In the genomic region with DNA sequence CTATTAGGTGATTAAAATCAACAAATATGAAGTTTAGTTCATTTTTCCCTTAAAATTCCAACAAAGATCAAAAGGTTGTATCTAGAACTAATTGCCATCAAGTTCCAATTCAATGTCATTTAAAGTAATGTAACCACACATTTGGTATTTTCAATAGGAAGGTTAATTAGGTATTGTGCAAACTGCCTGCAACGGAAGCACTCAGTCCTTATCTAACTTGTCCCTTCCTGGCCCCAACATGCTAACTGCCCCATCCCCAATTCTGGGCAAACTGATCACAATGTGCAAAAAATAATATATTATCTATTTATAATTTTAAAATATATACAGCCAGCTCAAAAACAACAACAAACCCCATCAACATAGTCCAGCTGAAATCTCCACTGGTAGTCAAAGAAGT, we compare ENCODE assay signal across 33 cellular contexts. TPM values are rescaled to one million over a fixed set of nuclear protein-coding genes. Genes with fewer than 3 reads are reported as not detected.
"Had no signal": no experiment of that assay in that cellular context is flagged by ENCODE, and none has a peak within 500 bp of the region (broad histone marks: within the 10 kb centered on the region; RNA-seq: fewer than 3 reads in every experiment).

No MANE protein-coding gene starts in this region.

- H3K27me3 ChIP-seq: left lung, pancreas, sigmoid colon, spleen, suprapubic skin, tibial artery, upper lobe of right lung, uterus had no signal

- H3K27me3 Mint-ChIP-seq: naive thymus-derived CD8-positive, alpha-beta T cell; stimulated activated naive CD8-positive, alpha-beta T cell treated with anti-CD3 and anti-CD28 coated beads, Interleukin-15, Interleukin-2, amounts not matched to agents 100 ng/mL and 50 ng/mL, for 24 hours had no signal

- H3K4me1 Mint-ChIP-seq: immature natural killer cell; nephron; stimulated activated effector memory CD8-positive, alpha-beta T cell treated with anti-CD3 and anti-CD28 coated beads, Interleukin-12 subunit alpha, Interleukin-12 subunit beta, amount 100 ng/mL, for 72 hours had no signal

- H3K4me3 Mint-ChIP-seq: immature natural killer cell; naive thymus-derived CD8-positive, alpha-beta T cell; nephron; neural crest cell; stimulated activated effector memory CD8-positive, alpha-beta T cell treated with anti-CD3 and anti-CD28 coated beads, Interleukin-12 subunit alpha, Interleukin-12 subunit beta, amount 100 ng/mL, for 72 hours; stimulated activated naive CD8-positive, alpha-beta T cell treated with anti-CD3 and anti-CD28 coated beads, Interleukin-15, Interleukin-2, amounts not matched to agents 100 ng/mL and 50 ng/mL, for 24 hours had no signal

- H3K9me3 Mint-ChIP-seq: immature natural killer cell, nephron, neural crest cell had no signal

- H3K9me3 ChIP-seq: left lung, lower lobe of right lung, pancreas, prostate gland, sigmoid colon, suprapubic skin, thoracic aorta, tibial artery, upper lobe of right lung, uterus had no signal

- H3K27ac Mint-ChIP-seq: immature natural killer cell; naive thymus-derived CD8-positive, alpha-beta T cell; nephron; stimulated activated effector memory CD8-positive, alpha-beta T cell treated with anti-CD3 and anti-CD28 coated beads, Interleukin-12 subunit alpha, Interleukin-12 subunit beta, amount 100 ng/mL, for 72 hours; stimulated activated naive CD8-positive, alpha-beta T cell treated with anti-CD3 and anti-CD28 coated beads, Interleukin-15, Interleukin-2, amounts not matched to agents 100 ng/mL and 50 ng/mL, for 24 hours had no signal

- H3K4me3 ChIP-seq: left lung, lower lobe of right lung, pancreas, prostate gland, sigmoid colon, spleen, suprapubic skin, thoracic aorta, tibial artery, upper lobe of right lung, uterus had no signal

- DNase-seq: hypothalamus; immature natural killer cell; kidney; left colon; left lung; lower lobe of right lung; mammary epithelial cell; mesenchymal stem cell; naive thymus-derived CD8-positive, alpha-beta T cell; nucleus accumbens; pancreas; posterior cingulate gyrus; retina; right cardiac atrium; sigmoid colon; small intestine; spleen; stimulated activated CD4-positive, alpha-beta T cell treated with anti-CD3 and anti-CD28 coated beads, Interleukin-4, amount 100 ng/mL, for 24 hours; stimulated activated naive CD4-positive, alpha-beta T cell; tibial artery; trophoblast cell; upper lobe of right lung; uterus had no signal

- H3K27ac ChIP-seq: left lung, lower lobe of right lung, pancreas, prostate gland, sigmoid colon, spleen, suprapubic skin, thoracic aorta, tibial artery, upper lobe of right lung, uterus had no signal

- H3K4me1 ChIP-seq: left lung, lower lobe of right lung, prostate gland, sigmoid colon, tibial artery, upper lobe of right lung, uterus had no signal

- H3K36me3 ChIP-seq: prostate gland, uterus had no signal

- FAIRE-seq: islet of Langerhans, kidney, pancreas, small intestine had no signal

- ATAC-seq: left colon; left lung; lower lobe of right lung; naive thymus-derived CD8-positive, alpha-beta T cell; pancreas; right cardiac atrium; stimulated activated effector memory CD8-positive, alpha-beta T cell treated with anti-CD3 and anti-CD28 coated beads, Interleukin-12 subunit alpha, Interleukin-12 subunit beta, amount 100 ng/mL, for 72 hours; upper lobe of right lung had no signal

RNA-seq across cellular contexts. Expression of a gene that starts 33.2 kb away (rescaled TPM):
- total RNA-seq: mammary epithelial cell; naive thymus-derived CD8-positive, alpha-beta T cell; neural crest cell; osteoblast; right cardiac atrium; subcutaneous adipose tissue; upper lobe of right lung had no signal
